ENCODE assay signal across 9 cellular contexts in the genomic region with DNA sequence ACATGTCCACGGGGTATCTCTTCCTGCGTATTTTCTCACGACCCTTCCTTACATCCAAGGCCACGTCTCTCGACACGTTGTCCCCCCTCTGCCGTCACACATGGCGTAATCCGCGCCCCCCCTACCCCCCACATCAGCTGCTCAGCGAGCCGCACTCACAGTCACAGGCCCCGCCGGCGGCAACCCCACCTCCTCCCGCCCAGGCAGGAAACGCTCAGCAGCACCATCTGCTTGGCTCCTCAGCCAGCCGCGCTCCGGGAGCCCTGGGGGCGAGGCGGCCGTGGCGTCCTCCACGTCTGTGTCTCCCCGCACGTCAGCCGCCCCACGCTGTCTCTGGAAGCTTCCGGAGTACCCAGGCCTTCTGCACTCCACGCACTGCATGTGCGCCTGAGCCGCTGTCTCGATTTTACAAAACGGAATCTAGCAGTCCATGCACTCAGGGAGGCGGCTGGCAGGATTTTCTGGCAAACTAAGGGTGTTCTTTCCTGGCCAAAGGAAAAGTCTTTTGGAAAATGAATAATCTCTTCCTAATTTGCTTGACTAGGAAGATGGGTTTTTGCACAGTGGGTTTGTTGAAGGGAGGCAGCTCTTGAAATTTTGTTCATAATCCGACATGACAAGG.
A peak's percentile ranks its signal among the peaks of the same experiment; 100 is the strongest.
DNase-seq lines count a peak whose midpoint lies in the region; ATAC-seq, FAIRE-seq and TF ChIP-seq lines count a peak whose summit lies in the region.
"Had no signal": no experiment of that assay in that cellular context is flagged by ENCODE, and none has a peak within 500 bp of the region (broad histone marks: within the 10 kb centered on the region; RNA-seq: fewer than 3 reads in every experiment).

No MANE protein-coding gene starts in this region.

- H3K4me1 Mint-ChIP-seq in stimulated activated effector memory CD8-positive, alpha-beta T cell treated with anti-CD3 and anti-CD28 coated beads, Interleukin-12 subunit alpha, Interleukin-12 subunit beta, amount 100 ng/mL, for 72 hours: peaks cover 25% of the 10 kb centered on the region

- no peaks in the 10 kb centered on the region for H3K9me3 Mint-ChIP-seq in stimulated activated effector memory CD8-positive, alpha-beta T cell treated with anti-CD3 and anti-CD28 coated beads, Interleukin-12 subunit alpha, Interleukin-12 subunit beta, amount 100 ng/mL, for 72 hours

- H2BK20ac ChIP-seq in H1 (ENCODE audit: low read length): no peak overlapping the region

- no peak overlapping the region for H2BK12ac ChIP-seq in H1 (ENCODE audit: low read depth, low read length)

- peaks cover 5% of the 10 kb centered on the region for H3K36me3 Mint-ChIP-seq in stimulated activated effector memory CD8-positive, alpha-beta T cell treated with anti-CD3 and anti-CD28 coated beads, Interleukin-12 subunit alpha, Interleukin-12 subunit beta, amount 100 ng/mL, for 72 hours

- no peak overlapping the region for H3K23ac ChIP-seq in H1 (ENCODE audit: insufficient read length)

- H4K5ac ChIP-seq in H1 (ENCODE audit: insufficient read length, low read depth, low read length): no peak overlapping the region

- H3K79me2 ChIP-seq in H1 (ENCODE audit: control insufficient read depth in 1 of 2, insufficient read depth in 2 of 2, low read length in 2 of 2): no peaks in the 10 kb centered on the region

- no peak for TF ChIP-seq RAD21 in H1 (IDR thresholded peaks at IDR 0.05 in 1 of 2, conservative IDR thresholded peaks at IDR 0.05 in 1 of 2; ENCODE audit: low read depth in 2 of 2, low read length in 2 of 2)

- TF ChIP-seq EP300 in H1 (IDR thresholded peaks at IDR 0.05; ENCODE audit: borderline replicate concordance in 1 of 2, low read depth in 2 of 2, low read length in 2 of 2): no peak

- no peak overlapping the region for H3K14ac ChIP-seq in H1 (ENCODE audit: insufficient read length)

- H3K23me2 ChIP-seq in H1 (ENCODE audit: low read depth, low read length): no peaks in the 10 kb centered on the region

- no peak overlapping the region for H3K27ac ChIP-seq in H1 (ENCODE audit: low read depth, low read length)

- H4K91ac ChIP-seq in H1 (replicated peaks; ENCODE audit: insufficient read length, low read length): no peak overlapping the region

- ATAC-seq in stimulated activated effector memory CD8-positive, alpha-beta T cell treated with anti-CD3 and anti-CD28 coated beads, Interleukin-12 subunit alpha, Interleukin-12 subunit beta, amount 100 ng/mL, for 72 hours: peak; percentile 85

- peaks cover 0 to 7% (median 4%) of the 10 kb centered on the region in 4 experiments; a peak in 4 of 7 replicates for H3K4me1 ChIP-seq in H1 (replicated peaks in 1 of 4; ENCODE audit: control insufficient read depth in 3 of 4, insufficient read depth in 4 of 4, low read length in 3 of 4)

- H4K20me1 ChIP-seq in H1 (replicated peaks in 1 of 2; ENCODE audit: control insufficient read depth in 1 of 2, insufficient read depth in 2 of 2, low read length in 2 of 2): no peaks in the 10 kb centered on the region

- no peak overlapping the region for H3K56ac ChIP-seq in H1 (replicated peaks; ENCODE audit: insufficient read length, low read depth, low read length)

- no peaks in the 10 kb centered on the region for H3K36me3 ChIP-seq in H1 (ENCODE audit: control insufficient read depth in 2 of 4, insufficient read depth in 4 of 4, low read length in 3 of 4)

- no peaks in the 10 kb centered on the region for H3K79me1 ChIP-seq in H1 (ENCODE audit: low read depth, low read length)

- H2AK5ac ChIP-seq in H1 (ENCODE audit: low read depth, low read length): no peak overlapping the region

- H3K9me3 ChIP-seq in H1 (ENCODE audit: insufficient read depth in 2 of 2, low read depth in 1 of 2, low read length in 1 of 2): no peaks in the 10 kb centered on the region

- no peak overlapping the region for H4K8ac ChIP-seq in H1 (ENCODE audit: extremely low read depth, insufficient read depth, low read length)

- no peak overlapping the region for H3K4ac ChIP-seq in H1 (replicated peaks; ENCODE audit: insufficient read length, low read depth, low read length)

- DNase-seq in NCI-H146 (lab: John Stamatoyannopoulos, UW): peak; percentile 13
- no peak for DNase-seq in NCI-H146 treated with DMSO at 0.1 percent for 48 hours (lab: John Stamatoyannopoulos, UW; ENCODE audit: unreplicated experiment)
- DNase-seq in NCI-H1092 treated with DMSO at 0.1 percent for 48 hours (lab: John Stamatoyannopoulos, UW): peak; percentile 84
- DNase-seq in activated CD8-positive, alpha-beta memory T cell treated with anti-CD3 and anti-CD28 coated beads for 4 hours (ENCODE audit: low read depth in 2 of 2): peak; percentile 57 to 73
- DNase-seq in H1 (ENCODE audit: low read depth in 1 of 2, low spot score in 2 of 2): peak in 1 of 2 experiments; percentile 63
- DNase-seq in myocyte (ENCODE audit: low read depth): peak; percentile 60
- peak; percentile 48 to 62 for DNase-seq in stimulated activated effector memory CD8-positive, alpha-beta T cell treated with anti-CD3 and anti-CD28 coated beads, Interleukin-12 subunit alpha, Interleukin-12 subunit beta, amount 100 ng/mL, for 72 hours (ENCODE audit: low spot score in 2 of 2)
- DNase-seq in H54 (ENCODE audit: insufficient read length, low spot score): no peak

- POLR2A ChIA-PET in H1 (lab: Charles Lee; ENCODE audit: partially characterized antibody): no interaction called here

- H3K9ac ChIP-seq in H1 (replicated peaks in 1 of 4; ENCODE audit: extremely low read depth in 1 of 4, low read depth in 3 of 4, low read length in 3 of 4): no peak overlapping the region

- H3K4me3 Mint-ChIP-seq in stimulated activated effector memory CD8-positive, alpha-beta T cell treated with anti-CD3 and anti-CD28 coated beads, Interleukin-12 subunit alpha, Interleukin-12 subunit beta, amount 100 ng/mL, for 72 hours: peak overlapping the region; percentile 76

- CTCF ChIA-PET in H1 (lab: Charles Lee; ENCODE audit: partially characterized antibody): interaction anchor here (0.6 to 1.8 kb wide), 2 partner anchors 57 to 543 kb away, joined by 3 to 4 read pairs; no protein-coding TSS in a partner anchor

- H3K4me2 ChIP-seq in H1 (ENCODE audit: insufficient read depth in 1 of 2, low read depth in 2 of 2, low read length in 2 of 2): no peak overlapping the region; a peak in 1 of 4 replicates

- H2BK15ac ChIP-seq in H1 (ENCODE audit: low read length): no peak overlapping the region

- TF ChIP-seq POLR2A in H1 (IDR thresholded peaks at IDR 0.05; ENCODE audit: control extremely low read depth in 1 of 2, low read depth in 2 of 2, low read length in 2 of 2): no peak
- no peak for TF ChIP-seq POLR2A in H54 (IDR thresholded peaks at IDR 0.05; ENCODE audit: low read depth, low read length)

- peak overlapping the region; percentile 90 for H3K27ac Mint-ChIP-seq in stimulated activated effector memory CD8-positive, alpha-beta T cell treated with anti-CD3 and anti-CD28 coated beads, Interleukin-12 subunit alpha, Interleukin-12 subunit beta, amount 100 ng/mL, for 72 hours

- H3K18ac ChIP-seq in H1 (ENCODE audit: extremely low read depth, low read length): no peak overlapping the region

- TF ChIP-seq CTCF in H1 (IDR thresholded peaks at IDR 0.05; ENCODE audit: control extremely low read depth in 1 of 3, insufficient read depth in 1 of 3, low read depth in 1 of 3, low read length in 3 of 3): no peak

- H2AFZ ChIP-seq in H1 (ENCODE audit: low read length): peak overlapping the region; percentile 61; the same call in 1 of the 2 replicates

- FAIRE-seq in H1 (lab: Jason Lieb, UNC): no peak
- FAIRE-seq in H54 (lab: Jason Lieb, UNC): no peak
- FAIRE-seq: islet of Langerhans had no signal

- H2BK120ac ChIP-seq in H1 (replicated peaks; ENCODE audit: low read depth, low read length): no peak overlapping the region

- WGBS in H1 (ENCODE audit: extremely low coverage in 1 of 2, insufficient coverage in 1 of 2, insufficient read length in 1 of 2, insufficient replicate concordance in 2 of 2, low coverage in 1 of 2, low lambda C conversion rate in 2 of 2, missing lambda C conversion rate in 1 of 2), 2 experiments: 65% methylated on average over 24 of the region's 37 CpGs; no CpG with 5 or more reads in 1 of the 2 experiments

- H3K4me3 ChIP-seq in H1 (ENCODE audit: extremely low read depth in 1 of 4, insufficient read depth in 2 of 4, low read depth in 3 of 4, low read length in 4 of 4): no peak overlapping the region

- H3K27me3 ChIP-seq in H1 (replicated peaks in 1 of 4; ENCODE audit: control insufficient read depth in 3 of 4, extremely low read depth in 1 of 4, insufficient read depth in 3 of 4, low read length in 3 of 4): no peaks in the 10 kb centered on the region; a peak in 1 of 7 replicates

- H2BK5ac ChIP-seq in H1 (ENCODE audit: low read depth, low read length): no peak overlapping the region

Comparison
In these comparisons a context has a peak if more than half of its experiments do, and no peak if none do; other contexts are left out.
1. DNase-seq: peak in NCI-H146 (single experiment), NCI-H1092 treated with DMSO at 0.1 percent for 48 hours (single experiment), activated CD8-positive, alpha-beta memory T cell treated with anti-CD3 and anti-CD28 coated beads for 4 hours (2 of 2), myocyte (single experiment) and stimulated activated effector memory CD8-positive, alpha-beta T cell treated with anti-CD3 and anti-CD28 coated beads, Interleukin-12 subunit alpha, Interleukin-12 subunit beta, amount 100 ng/mL, for 72 hours (2 of 2); none in NCI-H146 treated with DMSO at 0.1 percent for 48 hours (single experiment) and H54 (single experiment).